In genomic region chr14:67413806-67414769, GRCh38 we compare ENCODE assay signal across 8 cellular contexts. TPM values are rescaled to one million over a fixed set of nuclear protein-coding genes. Genes with fewer than 3 reads are reported as not detected.
A peak's percentile ranks its signal among the peaks of the same experiment; 100 is the strongest.
DNase-seq lines count a peak whose midpoint lies in the region; ATAC-seq and TF ChIP-seq lines count a peak whose summit lies in the region.

No MANE protein-coding gene starts in this region.

- no peak for TF ChIP-seq EP300 in esophagus muscularis mucosa (IDR thresholded peaks at IDR 0.05)

- peaks cover 0 to 38% (median 11%) of the 10 kb centered on the region in 4 donors for H3K27me3 ChIP-seq in esophagus muscularis mucosa

- no peak overlapping the region for H3K4me3 ChIP-seq in esophagus muscularis mucosa

- intact Hi-C loops in esophagus muscularis mucosa (cut with DNase I): no loop called here

- TF ChIP-seq POLR2A in esophagus muscularis mucosa (IDR thresholded peaks at IDR 0.05; ENCODE audit: low read depth): no peak

- no peaks in the 10 kb centered on the region for H3K36me3 ChIP-seq in esophagus muscularis mucosa

- H3K4me1 ChIP-seq in esophagus muscularis mucosa: peaks cover 8 to 10% (median 9%) of the 10 kb centered on the region in 4 donors

- H3K27ac ChIP-seq in esophagus muscularis mucosa (replicated peaks in 1 of 4): no peak overlapping the region

- 50% methylated on average over 3 of the region's 3 CpGs for WGBS in esophagus muscularis mucosa

- TF ChIP-seq CTCF in omental fat pad (IDR thresholded peaks at IDR 0.05) (no peak), esophagus muscularis mucosa (IDR thresholded peaks at IDR 0.05) (no peak)

- ATAC-seq in omental fat pad (ENCODE audit: low FRiP score) (peak; percentile 48), HG02852 (IDR thresholded peaks at IDR 0.05; ENCODE audit: unreplicated experiment) (no peak), HG02938 (IDR thresholded peaks at IDR 0.05; ENCODE audit: unreplicated experiment) (no peak)

- H3K9me3 ChIP-seq in esophagus muscularis mucosa: no peaks in the 10 kb centered on the region

- peak; percentile 27 for DNase-seq in COLO668 (lab: John Stamatoyannopoulos, UW; ENCODE audit: unreplicated experiment)
- peak; percentile 91 for DNase-seq in M059J (ENCODE audit: low read depth)
- peak; percentile 24 for DNase-seq in activated naive CD4-positive, alpha-beta T cell treated with anti-CD3 and anti-CD28 coated beads, Interleukin-2, amount 50 U/mL, for 16 hours
- no peak for DNase-seq in omental fat pad (ENCODE audit: low spot score)
- no peak for DNase-seq in esophagus muscularis mucosa (ENCODE audit: extremely low spot score)
- no peak for DNase-seq in GM19240 (ENCODE audit: insufficient read length, low spot score)

RNA-seq across cellular contexts. Expression of gene PLEK2, which starts 2.1 kb away (rescaled TPM):
- total RNA-seq in M059J (2014; rRNA removed; shearing (Covaris generic)): not detected in 2 replicates
- total RNA-seq in omental fat pad (1 to 10 TPM in 3 of 4 donors, not detected in 1; 1.8 to 4.5 (median 3.4) TPM), esophagus muscularis mucosa (under 1 TPM in 3 of 4 donors, not detected in 1; 0.40 to 0.66 (median 0.65) TPM)

RNA-seq across cellular contexts. Expression of gene EIF2S1, which starts 54.0 kb away (rescaled TPM):
- total RNA-seq in M059J (2014; rRNA removed; shearing (Covaris generic)): 304 and 324 TPM in 2 replicates
- 100 to 1,000 TPM in 2 of 4 donors, 10 to 100 TPM in 2; 43.0 to 150 (median 89.6) TPM for total RNA-seq in omental fat pad
- total RNA-seq in esophagus muscularis mucosa: 100 to 1,000 TPM in 3 of 4 donors, 10 to 100 TPM in 1; 73.2 to 178 (median 114) TPM

RNA-seq across cellular contexts. Expression of gene ATP6V1D, which starts 54.5 kb away (rescaled TPM):
- total RNA-seq in M059J (2014; rRNA removed; shearing (Covaris generic)): 194 and 202 TPM in 2 replicates
- 10 to 100 TPM; 61.2 to 82.7 (median 73.1) TPM for total RNA-seq in omental fat pad
- 100 to 1,000 TPM in 1 of 4 donors, 10 to 100 TPM in 3; 69.3 to 117 (median 98.4) TPM for total RNA-seq in esophagus muscularis mucosa

Comparison
In these comparisons a context has a peak if more than half of its experiments do, and no peak if none do; other contexts are left out.
1. DNase-seq: peak in COLO668 (single experiment), M059J (single experiment) and activated naive CD4-positive, alpha-beta T cell treated with anti-CD3 and anti-CD28 coated beads, Interleukin-2, amount 50 U/mL, for 16 hours (single experiment); none in omental fat pad (single experiment), esophagus muscularis mucosa (single experiment) and GM19240 (single experiment).